Comparison of ENCODE assay signal across 9 cellular contexts in genomic region chr5:95958308-95959014, GRCh38. TPM values are rescaled to one million over a fixed set of nuclear protein-coding genes. Genes with fewer than 3 reads are reported as not detected.
DNase-seq lines count a peak whose midpoint lies in the region; ATAC-seq and TF ChIP-seq lines count a peak whose summit lies in the region.
"Had no signal": no experiment of that assay in that cellular context is flagged by ENCODE, and none has a peak within 500 bp of the region (broad histone marks: within the 10 kb centered on the region; RNA-seq: fewer than 3 reads in every experiment).

No MANE protein-coding gene starts in this region.

- no peak for TF ChIP-seq CTCF in foreskin keratinocyte (conservative IDR thresholded peaks at IDR 0.05)
- TF ChIP-seq CTCF in endothelial cell (IDR thresholded peaks at IDR 0.05; ENCODE audit: unreplicated experiment), result no peak

- peaks cover 46% of the 10 kb centered on the region for H3K4me1 ChIP-seq in foreskin keratinocyte

- no peaks in the 10 kb centered on the region for H3K9me3 Mint-ChIP-seq in activated CD8-positive, alpha-beta memory T cell treated with anti-CD3 and anti-CD28 coated beads, Interleukin-2, amount 10 ng/mL, durations not matched to agents 7 days and 5 days (ENCODE audit: low read depth)
- no peaks in the 10 kb centered on the region for H3K9me3 Mint-ChIP-seq in T-helper 2 cell treated with Interferon-gamma antibody and Interleukin-4, amounts not matched to agents 5 μg/mL and 100 μg/mL, for 36 hours
- H3K9me3 Mint-ChIP-seq in endothelial cell (ENCODE audit: unreplicated experiment), result no peaks in the 10 kb centered on the region
- H3K9me3 Mint-ChIP-seq: CD8-positive, alpha-beta T cell had no signal

- H3K4me3 Mint-ChIP-seq in activated CD8-positive, alpha-beta memory T cell treated with anti-CD3 and anti-CD28 coated beads, Interleukin-2, amount 10 ng/mL, durations not matched to agents 7 days and 5 days, result peak overlapping the region; percentile 96
- H3K4me3 Mint-ChIP-seq in T-helper 2 cell treated with Interferon-gamma antibody and Interleukin-4, amounts not matched to agents 5 μg/mL and 100 μg/mL, for 36 hours, result peak overlapping the region; percentile 97
- H3K4me3 Mint-ChIP-seq in endothelial cell (ENCODE audit: unreplicated experiment), result no peak overlapping the region

- H3K27me3 Mint-ChIP-seq in activated CD8-positive, alpha-beta memory T cell treated with anti-CD3 and anti-CD28 coated beads, Interleukin-2, amount 10 ng/mL, durations not matched to agents 7 days and 5 days, result no peaks in the 10 kb centered on the region
- no peaks in the 10 kb centered on the region for H3K27me3 Mint-ChIP-seq in T-helper 2 cell treated with Interferon-gamma antibody and Interleukin-4, amounts not matched to agents 5 μg/mL and 100 μg/mL, for 36 hours (ENCODE audit: low read depth)
- H3K27me3 Mint-ChIP-seq in endothelial cell (ENCODE audit: unreplicated experiment), result peaks cover 11% of the 10 kb centered on the region

- peak overlapping the region; percentile 55 for H3K27ac ChIP-seq in foreskin keratinocyte

- no peak for DNase-seq in activated CD8-positive, alpha-beta memory T cell treated with anti-CD3 and anti-CD28 coated beads, Interleukin-2, amount 10 ng/mL, durations not matched to agents 7 days and 5 days
- DNase-seq in activated CD8-positive, alpha-beta memory T cell treated with anti-CD3 and anti-CD28 coated beads, Interleukin-2, amount 50 U/mL, for 48 hours, result no peak
- DNase-seq in T-helper 2 cell treated with Interferon-gamma antibody and Interleukin-4, amounts not matched to agents 5 μg/mL and 100 μg/mL, for 36 hours (ENCODE audit: low spot score), result no peak
- DNase-seq in foreskin keratinocyte (peak; percentile 55 to 78), superior temporal gyrus (ENCODE audit: extremely low spot score) (peak; percentile 43), cerebellar nuclear complex (lab: John Stamatoyannopoulos, UW) (no peak), NCI-H1105 treated with DMSO at 0.1 percent for 48 hours (lab: John Stamatoyannopoulos, UW) (no peak), endothelial cell (ENCODE audit: low spot score) (no peak)
- DNase-seq: CD8-positive, alpha-beta T cell had no signal

- no peaks in the 10 kb centered on the region for H3K27me3 ChIP-seq in foreskin keratinocyte

- H3K36me3 Mint-ChIP-seq in activated CD8-positive, alpha-beta memory T cell treated with anti-CD3 and anti-CD28 coated beads, Interleukin-2, amount 10 ng/mL, durations not matched to agents 7 days and 5 days, result peaks cover 21% of the 10 kb centered on the region
- peaks cover 8% of the 10 kb centered on the region for H3K36me3 Mint-ChIP-seq in T-helper 2 cell treated with Interferon-gamma antibody and Interleukin-4, amounts not matched to agents 5 μg/mL and 100 μg/mL, for 36 hours (ENCODE audit: low read depth)
- peaks cover 8% of the 10 kb centered on the region for H3K36me3 Mint-ChIP-seq in endothelial cell (ENCODE audit: low read depth, unreplicated experiment)

- peaks cover 56% of the 10 kb centered on the region for H3K4me1 Mint-ChIP-seq in activated CD8-positive, alpha-beta memory T cell treated with anti-CD3 and anti-CD28 coated beads, Interleukin-2, amount 10 ng/mL, durations not matched to agents 7 days and 5 days
- H3K4me1 Mint-ChIP-seq in T-helper 2 cell treated with Interferon-gamma antibody and Interleukin-4, amounts not matched to agents 5 μg/mL and 100 μg/mL, for 36 hours (ENCODE audit: low read depth), result peaks cover 49% of the 10 kb centered on the region
- peaks cover 49% of the 10 kb centered on the region for H3K4me1 Mint-ChIP-seq in endothelial cell (ENCODE audit: unreplicated experiment)

- CTCF ChIA-PET in activated CD8-positive, alpha-beta memory T cell treated with anti-CD3 and anti-CD28 coated beads, Interleukin-2, amount 10 ng/mL, durations not matched to agents 7 days and 5 days (lab: Charles Lee), result interaction anchor here (0.7 to 6.6 kb wide), 5 partner anchors 9 to 794 kb away, joined by 3 to 47 read pairs (median 4); no protein-coding TSS in a partner anchor

- no peak for ATAC-seq in activated CD8-positive, alpha-beta memory T cell treated with anti-CD3 and anti-CD28 coated beads, Interleukin-2, amount 10 ng/mL, durations not matched to agents 7 days and 5 days
- ATAC-seq in foreskin keratinocyte, result peak; percentile 10
- ATAC-seq: CD8-positive, alpha-beta T cell had no signal

- H3K27ac Mint-ChIP-seq in activated CD8-positive, alpha-beta memory T cell treated with anti-CD3 and anti-CD28 coated beads, Interleukin-2, amount 10 ng/mL, durations not matched to agents 7 days and 5 days, result no peak overlapping the region
- H3K27ac Mint-ChIP-seq in T-helper 2 cell treated with Interferon-gamma antibody and Interleukin-4, amounts not matched to agents 5 μg/mL and 100 μg/mL, for 36 hours, result no peak overlapping the region
- no peak overlapping the region for H3K27ac Mint-ChIP-seq in endothelial cell (ENCODE audit: unreplicated experiment)
- H3K27ac Mint-ChIP-seq: CD8-positive, alpha-beta T cell had no signal

RNA-seq across cellular contexts. Expression of gene ELL2, which starts 3.2 kb away (rescaled TPM):
- total RNA-seq in activated CD8-positive, alpha-beta memory T cell treated with anti-CD3 and anti-CD28 coated beads, Interleukin-2, amount 10 ng/mL, durations not matched to agents 7 days and 5 days, result 10 to 100 TPM; 33.9 to 81.8 TPM
- total RNA-seq in foreskin keratinocyte (84.5 and 88.6 TPM in 2 replicates), endothelial cell (ENCODE audit: unreplicated experiment) (21.6 TPM)
- 22.1 and 27.2 TPM in 2 replicates for polyA plus RNA-seq in foreskin keratinocyte

Comparison
In these comparisons a context has a peak if more than half of its experiments do, and no peak if none do; other contexts are left out.
1. DNase-seq: peak in foreskin keratinocyte (2 of 2) and superior temporal gyrus (single experiment); none in activated CD8-positive, alpha-beta memory T cell treated with anti-CD3 and anti-CD28 coated beads, Interleukin-2, amount 10 ng/mL, durations not matched to agents 7 days and 5 days (single experiment), activated CD8-positive, alpha-beta memory T cell treated with anti-CD3 and anti-CD28 coated beads, Interleukin-2, amount 50 U/mL, for 48 hours (single experiment), T-helper 2 cell treated with Interferon-gamma antibody and Interleukin-4, amounts not matched to agents 5 μg/mL and 100 μg/mL, for 36 hours (single experiment), cerebellar nuclear complex (0 of 2), NCI-H1105 treated with DMSO at 0.1 percent for 48 hours (single experiment) and endothelial cell (single experiment).